ENCODE assay signal across 24 cellular contexts in the genomic region with DNA sequence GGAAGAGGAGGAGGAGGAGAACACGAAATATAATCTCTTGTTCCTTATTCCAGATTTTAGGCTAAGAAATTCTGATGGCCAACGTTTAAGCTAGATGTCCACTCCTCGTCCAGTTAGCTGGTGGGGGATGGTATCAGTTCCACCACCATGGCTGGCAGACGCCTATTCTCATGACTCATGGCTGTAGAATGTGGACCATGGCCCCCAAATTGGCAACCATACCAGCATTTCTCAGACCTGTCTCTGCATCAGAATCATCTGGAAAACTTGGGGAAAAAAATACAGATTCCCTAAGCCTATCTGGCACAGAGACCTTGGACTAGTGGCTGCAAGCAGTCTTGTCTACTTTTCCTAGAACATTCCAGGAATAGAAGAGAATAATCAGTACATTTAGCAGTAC.
DNase-seq lines count a peak whose midpoint lies in the region; ATAC-seq, FAIRE-seq and TF ChIP-seq lines count a peak whose summit lies in the region.
"Had no signal": no experiment of that assay in that cellular context is flagged by ENCODE, and none has a peak within 500 bp of the region (broad histone marks: within the 10 kb centered on the region; RNA-seq: fewer than 3 reads in every experiment).

No MANE protein-coding gene starts in this region.

- peaks cover 53% of the 10 kb centered on the region for H3K4me1 ChIP-seq in A549
- no peaks in the 10 kb centered on the region for H3K4me1 ChIP-seq in esophagus squamous epithelium
- H3K4me1 ChIP-seq: right atrium auricular region, uterus had no signal

- H3K27me3 ChIP-seq in MG63: no peaks in the 10 kb centered on the region
- H3K27me3 ChIP-seq in esophagus squamous epithelium: peaks cover 0 to 39% (median 0%) of the 10 kb centered on the region in 4 donors
- H3K27me3 ChIP-seq: BLaER1 treated with 17β-estradiol and CSF1 and Interleukin-3, amounts not matched to agents 10 nM and 100 nM; right atrium auricular region; uterus had no signal

- POLR2A ChIA-PET in A549 (lab: Yijun Ruan, JAX): no interaction called here

- TF ChIP-seq RAD21 in A549 (conservative IDR thresholded peaks at IDR 0.05 in 1 of 2, IDR thresholded peaks at IDR 0.05 in 1 of 2): no peak

- no peaks in the 10 kb centered on the region for H3K9me3 ChIP-seq in A549
- H3K9me3 ChIP-seq in MG63: no peaks in the 10 kb centered on the region
- H3K9me3 ChIP-seq in esophagus squamous epithelium: no peaks in the 10 kb centered on the region
- H3K9me3 ChIP-seq: BLaER1 treated with 17β-estradiol and CSF1 and Interleukin-3, amounts not matched to agents 10 nM and 100 nM; right atrium auricular region; uterus had no signal

- intact Hi-C loops in esophagus squamous epithelium (cut with DNase I): no loop called here

- no peak for TF ChIP-seq EP300 in A549 (IDR thresholded peaks at IDR 0.05)

- CTCF ChIA-PET in A549 (lab: Yijun Ruan, JAX): interaction anchor here (1.4 kb wide), 1 partner anchor 23 kb away, joined by 3 read pairs; no protein-coding TSS in a partner anchor

- H3K4me2 ChIP-seq in A549: peak overlapping the region; percentile 25
- H3K4me2 ChIP-seq: BLaER1 treated with 17β-estradiol and CSF1 and Interleukin-3, amounts not matched to agents 10 nM and 100 nM had no signal

- no peak overlapping the region for H3K4me3 ChIP-seq in A549
- H3K4me3 ChIP-seq in MG63: no peak overlapping the region
- no peak overlapping the region for H3K4me3 ChIP-seq in esophagus squamous epithelium
- H3K4me3 ChIP-seq: BLaER1 treated with 17β-estradiol and CSF1 and Interleukin-3, amounts not matched to agents 10 nM and 100 nM; lung; right atrium auricular region; uterus had no signal

- FAIRE-seq in A549 (lab: Jason Lieb, UNC): no peak
- FAIRE-seq: A204.1 had no signal

- no peaks in the 10 kb centered on the region for H3K36me3 ChIP-seq in MG63
- no peaks in the 10 kb centered on the region for H3K36me3 ChIP-seq in esophagus squamous epithelium
- H3K36me3 ChIP-seq: BLaER1 treated with 17β-estradiol and CSF1 and Interleukin-3, amounts not matched to agents 10 nM and 100 nM; right atrium auricular region; uterus had no signal

- ATAC-seq in A549 (0 out of 6 replicates have a peak, but pooled peaks of 1 of the 2 experiments have one; percentile 14), HG02885 (IDR thresholded peaks at IDR 0.05; ENCODE audit: poor library complexity, unreplicated experiment) (no peak)
- ATAC-seq: activated T-helper 17 cell treated with anti-CD3 and anti-CD28 coated beads, Interleukin-2, amount 50 U/mL, for 72 hours; HCT116; T-cell had no signal

- 38% methylated on average over 4 of the region's 4 CpGs for WGBS in A549 (ENCODE audit: missing lambda C conversion rate)
- 73 to 80% methylated on average over 3 to 4 of the region's 4 CpGs for WGBS in esophagus squamous epithelium, 2 donors

- TF ChIP-seq CTCF in A549 (IDR thresholded peaks at IDR 0.05) (no peak), esophagus squamous epithelium (IDR thresholded peaks at IDR 0.05) (no peak)

- peak in 1 of 2 experiments; percentile 47 for DNase-seq in A549 (ENCODE audit: low read depth in 1 of 2, low spot score in 1 of 2)
- peak; percentile 22 for DNase-seq in MG63
- DNase-seq in astrocyte of the hippocampus (ENCODE audit: low read depth, low spot score): peak; percentile 73
- peak; percentile 64 for DNase-seq in kidney tubule cell (ENCODE audit: low spot score)
- no peak for DNase-seq in esophagus squamous epithelium (lab: John Stamatoyannopoulos, UW)
- no peak for DNase-seq in hypothalamus (lab: John Stamatoyannopoulos, UW)
- no peak for DNase-seq in amygdala (lab: John Stamatoyannopoulos, UW)
- DNase-seq: activated CD4-positive, alpha-beta T cell treated with anti-CD3 and anti-CD28 coated beads for 48 hours; activated naive CD8-positive, alpha-beta T cell treated with anti-CD3 and anti-CD28 coated beads, Interleukin-2, amount 10 ng/mL, durations not matched to agents 7 days and 5 days; erythroblast; NCI-H1436 treated with DMSO at 0.1 percent for 48 hours; NCI-H69; occipital lobe; SHP77; stimulated activated CD8-positive, alpha-beta memory T cell treated with anti-CD3 and anti-CD28 coated beads, Interleukin-4, amount 100 ng/mL, for 48 hours; T-cell; uterus had no signal

- TF ChIP-seq POLR2A in A549 (IDR thresholded peaks at IDR 0.05; ENCODE audit: low read length): no peak
- no peak for TF ChIP-seq POLR2A in esophagus squamous epithelium (IDR thresholded peaks at IDR 0.05)

- H3K27ac ChIP-seq in A549 (peak overlapping the region in 1 of 2 experiments; percentile 8; a peak in 2 of 6 replicates), esophagus squamous epithelium (no peak overlapping the region)
- H3K27ac ChIP-seq: BLaER1 treated with 17β-estradiol and CSF1 and Interleukin-3, amounts not matched to agents 10 nM and 100 nM; right atrium auricular region; uterus had no signal

TF ChIP-seq in A549, 52 proteins besides CTCF, POLR2A, EP300 and RAD21:
- TF ChIP-seq MAX (IDR thresholded peaks at IDR 0.05) (no peak), JUN (IDR thresholded peaks at IDR 0.05) (no peak), USF2 (IDR thresholded peaks at IDR 0.05) (no peak), PHF8 (IDR thresholded peaks at IDR 0.05; ENCODE audit: borderline replicate concordance, low read depth) (no peak), E2F6 (IDR thresholded peaks at IDR 0.05; ENCODE audit: borderline replicate concordance, low read depth) (no peak), RNF2 (IDR thresholded peaks at IDR 0.05; ENCODE audit: borderline replicate concordance, low read depth) (no peak), FOSB (CRISPR knock-in tag; IDR thresholded peaks at IDR 0.05) (no peak)
- TF ChIP-seq, protein P1, sequence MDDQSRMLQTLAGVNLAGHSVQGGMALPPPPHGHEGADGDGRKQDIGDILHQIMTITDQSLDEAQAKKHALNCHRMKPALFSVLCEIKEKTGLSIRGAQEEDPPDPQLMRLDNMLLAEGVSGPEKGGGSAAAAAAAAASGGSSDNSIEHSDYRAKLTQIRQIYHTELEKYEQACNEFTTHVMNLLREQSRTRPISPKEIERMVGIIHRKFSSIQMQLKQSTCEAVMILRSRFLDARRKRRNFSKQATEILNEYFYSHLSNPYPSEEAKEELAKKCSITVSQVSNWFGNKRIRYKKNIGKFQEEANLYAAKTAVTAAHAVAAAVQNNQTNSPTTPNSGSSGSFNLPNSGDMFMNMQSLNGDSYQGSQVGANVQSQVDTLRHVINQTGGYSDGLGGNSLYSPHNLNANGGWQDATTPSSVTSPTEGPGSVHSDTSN (IDR thresholded peaks at IDR 0.05): no peak

Comparison
In these comparisons a context has a peak if more than half of its experiments do, and no peak if none do; other contexts are left out.
1. DNase-seq: peak in MG63 (single experiment), astrocyte of the hippocampus (single experiment) and kidney tubule cell (single experiment); none in esophagus squamous epithelium (single experiment), hypothalamus (0 of 51) and amygdala (0 of 56).